ENCODE assay signal across 8 cellular contexts in genomic region chr14:75127903-75128595, GRCh38. TPM values are rescaled to one million over a fixed set of nuclear protein-coding genes. Genes with fewer than 3 reads are reported as not detected.
A peak's percentile ranks its signal among the peaks of the same experiment; 100 is the strongest.
DNase-seq lines count a peak whose midpoint lies in the region; ATAC-seq, FAIRE-seq and TF ChIP-seq lines count a peak whose summit lies in the region.

No MANE protein-coding gene starts in this region.

- intact Hi-C loops in endothelial cell of umbilical vein (cut with micrococcal nuclease) (loop anchor here (1.0 kb wide), 2 partner anchors 94 to 168 kb away; no protein-coding TSS in a partner anchor), prostate gland (cut with DNase I) (loop anchor here (5.0 kb wide), 1 partner anchor 359 kb away; no protein-coding TSS in a partner anchor)

- H3K27me3 ChIP-seq in GM06990 (replicated peaks; ENCODE audit: control insufficient read depth, insufficient read depth, low read length) (no peaks in the 10 kb centered on the region), OCI-LY3 (ENCODE audit: low read depth, low read length) (no peaks in the 10 kb centered on the region), endothelial cell of umbilical vein (ENCODE audit: control insufficient read depth in 2 of 2, insufficient read depth in 2 of 2, low read length in 2 of 2) (no peaks in the 10 kb centered on the region), prostate gland (replicated peaks; ENCODE audit: insufficient read depth) (no peaks in the 10 kb centered on the region)

- DNase-seq in GM06990 (ENCODE audit: extremely low read depth, insufficient read length), result no peak
- peak; percentile 80 for DNase-seq in endothelial cell of umbilical vein (ENCODE audit: low read depth, low spot score)
- no peak for DNase-seq in prostate gland (ENCODE audit: low spot score)
- no peak for DNase-seq in urothelium cell line (ENCODE audit: low spot score)
- DNase-seq in NCI-H1105 (lab: John Stamatoyannopoulos, UW), result no peak

- peak overlapping the region; percentile 89 for H3K4me3 ChIP-seq in GM06990 (replicated peaks; ENCODE audit: low read depth, low read length)
- peak overlapping the region; percentile 89 for H3K4me3 ChIP-seq in OCI-LY3 (ENCODE audit: low read length)
- H3K4me3 ChIP-seq in endothelial cell of umbilical vein (replicated peaks in 1 of 3; ENCODE audit: insufficient read depth in 1 of 3, low read depth in 1 of 3, low read length in 3 of 3), result peak overlapping the region in 2 of 3 experiments; percentile 2 to 5
- H3K4me3 ChIP-seq in prostate gland, result peak overlapping the region; percentile 66 to 83

- ATAC-seq in GM21360 (IDR thresholded peaks at IDR 0.05; ENCODE audit: unreplicated experiment) (no peak), HG03139 (IDR thresholded peaks at IDR 0.05; ENCODE audit: unreplicated experiment) (no peak)

- no peak overlapping the region for H2AFZ ChIP-seq in OCI-LY3 (ENCODE audit: low read depth, low read length)
- H2AFZ ChIP-seq in endothelial cell of umbilical vein (ENCODE audit: low read depth, low read length), result no peak overlapping the region

- TF ChIP-seq POLR2A in endothelial cell of umbilical vein (IDR thresholded peaks at IDR 0.05; ENCODE audit: low read depth, low read length) (peak; percentile 28), prostate gland (IDR thresholded peaks at IDR 0.05) (no peak)

- BruUV-seq in endothelial cell of umbilical vein (replicated peaks; lab: Mats Ljungman, UMichigan), result no TSS peak

- FAIRE-seq in endothelial cell of umbilical vein (lab: Jason Lieb, UNC) (no peak), urothelium cell line (lab: Jason Lieb, UNC) (no peak)

- WGBS in prostate gland, result 68% methylated on average over 10 of the region's 10 CpGs

- CTCF ChIA-PET in endothelial cell of umbilical vein (lab: Charles Lee), result interaction anchor here (1.2 to 7.1 kb wide), 5 partner anchors 10 to 180 kb away, joined by 3 to 77 read pairs (median 6); no protein-coding TSS in a partner anchor

- H3K4me1 ChIP-seq in OCI-LY3 (ENCODE audit: low read length), result peaks cover 15% of the 10 kb centered on the region
- H3K4me1 ChIP-seq in endothelial cell of umbilical vein (ENCODE audit: control insufficient read depth, extremely low read depth, insufficient read depth, low read length), result peaks cover 45% of the 10 kb centered on the region
- H3K4me1 ChIP-seq in prostate gland (replicated peaks), result peaks cover 6% of the 10 kb centered on the region

- peak overlapping the region; percentile 89 for H3K4me2 ChIP-seq in OCI-LY3 (ENCODE audit: low read length)
- H3K4me2 ChIP-seq in endothelial cell of umbilical vein (ENCODE audit: insufficient read depth, low read length), result peak overlapping the region; percentile 46

- dilution Hi-C loops in endothelial cell of umbilical vein (cut with MboI; ENCODE audit: extremely low pct_ligation_motif_present, low sequenced_read_pairs), result loop anchor here (25.0 kb wide), 1 partner anchor 159 kb away; the partner anchor contains the start of gene FOS

- POLR2A ChIA-PET in endothelial cell of umbilical vein (lab: Charles Lee), result no interaction called here

- H3K36me3 ChIP-seq in GM06990 (ENCODE audit: control insufficient read depth, insufficient read depth, low read length), result no peaks in the 10 kb centered on the region; the same call in 1 of the 2 replicates
- H3K36me3 ChIP-seq in OCI-LY3 (replicated peaks; ENCODE audit: low read depth, low read length), result peaks cover 10% of the 10 kb centered on the region
- H3K36me3 ChIP-seq in endothelial cell of umbilical vein (ENCODE audit: control insufficient read depth in 2 of 2, extremely low read depth in 1 of 2, insufficient read depth in 2 of 2, low read length in 2 of 2), result peaks cover 1 to 3% of the 10 kb centered on the region in 2 experiments
- no peaks in the 10 kb centered on the region for H3K36me3 ChIP-seq in prostate gland

- no peaks in the 10 kb centered on the region for H3K9me3 ChIP-seq in OCI-LY3 (ENCODE audit: insufficient read depth, low read length)
- no peaks in the 10 kb centered on the region for H3K9me3 ChIP-seq in endothelial cell of umbilical vein (replicated peaks; ENCODE audit: control insufficient read depth, insufficient read depth, low read length)
- no peaks in the 10 kb centered on the region for H3K9me3 ChIP-seq in prostate gland

- TF ChIP-seq CTCF in GM06990 (IDR thresholded peaks at IDR 0.05; ENCODE audit: insufficient read depth, low read length, poor library complexity, severe bottlenecking), result no peak
- TF ChIP-seq CTCF in OCI-LY3 (IDR thresholded peaks at IDR 0.05; ENCODE audit: low read depth, low read length), result no peak
- TF ChIP-seq CTCF in endothelial cell of umbilical vein (IDR thresholded peaks at IDR 0.05; ENCODE audit: extremely low read depth in 1 of 2, insufficient read depth in 1 of 2, low read depth in 1 of 2, low read length in 2 of 2), result no peak
- TF ChIP-seq CTCF in prostate gland (IDR thresholded peaks at IDR 0.05), result no peak

- H3K79me2 ChIP-seq in OCI-LY3 (ENCODE audit: low read length), result peaks cover 34% of the 10 kb centered on the region
- H3K79me2 ChIP-seq in endothelial cell of umbilical vein (ENCODE audit: control insufficient read depth, insufficient read depth, low read length), result peaks cover 17% of the 10 kb centered on the region

- H3K9ac ChIP-seq in OCI-LY3 (ENCODE audit: low read length), result peak overlapping the region; percentile 88
- H3K9ac ChIP-seq in endothelial cell of umbilical vein (replicated peaks; ENCODE audit: extremely low read depth, insufficient read depth, low read length), result peak overlapping the region; percentile 92

- H3K9me1 ChIP-seq in endothelial cell of umbilical vein (replicated peaks; ENCODE audit: control insufficient read depth, extremely low read depth, insufficient read depth, low read length), result no peaks in the 10 kb centered on the region

- H4K20me1 ChIP-seq in OCI-LY3 (ENCODE audit: insufficient read depth, low read length) (peaks cover 6% of the 10 kb centered on the region; the same call in 1 of the 2 replicates), endothelial cell of umbilical vein (replicated peaks; ENCODE audit: control insufficient read depth, extremely low read depth, insufficient read depth, low read length) (no peaks in the 10 kb centered on the region)

- no peak overlapping the region for H3K27ac ChIP-seq in OCI-LY3 (ENCODE audit: low read length)
- peak overlapping the region; percentile 95 for H3K27ac ChIP-seq in endothelial cell of umbilical vein (ENCODE audit: insufficient read depth, low read depth, low read length)
- peak overlapping the region in 1 of 2 donors; percentile 89 for H3K27ac ChIP-seq in prostate gland

TF ChIP-seq in endothelial cell of umbilical vein, 7 proteins besides CTCF, POLR2A, EP300 and RAD21:
- TF ChIP-seq JUN (IDR thresholded peaks at IDR 0.05; ENCODE audit: borderline replicate concordance, insufficient read depth, insufficient read length, low read depth), result peak; percentile 13
- TF ChIP-seq MAX (IDR thresholded peaks at IDR 0.05; ENCODE audit: insufficient read depth, insufficient read length), result no peak
TF ChIP-seq in endothelial cell of umbilical vein: peak in this region for 1.

RNA-seq across cellular contexts. Expression of gene NEK9, which starts 1.2 kb away (rescaled TPM):
- total RNA-seq in endothelial cell of umbilical vein (65.1 and 69.6 TPM in 2 replicates), prostate gland (10 to 100 TPM; 59.5 to 89.8 TPM)
- polyA plus RNA-seq in endothelial cell of umbilical vein, result 22.1 and 25.1 TPM in 2 replicates
- polyA plus RNA-seq in endothelial cell of umbilical vein (2011; cell fraction: cytosol; rRNA removed), result 22.4 and 23.2 TPM in 2 replicates
- 39.8 and 59.9 TPM in 2 replicates for polyA plus RNA-seq in endothelial cell of umbilical vein (2011; cell fraction: nucleus; rRNA removed)
- 49.6 and 51.6 TPM in 2 replicates for polyA plus RNA-seq in endothelial cell of umbilical vein (2012)
- 56.9 and 73.8 TPM in 2 replicates for polyA minus RNA-seq in endothelial cell of umbilical vein
- 34.8 TPM for polyA minus RNA-seq in endothelial cell of umbilical vein (2011; cell fraction: cytosol; rRNA and poly(A)+ RNA removed)
- polyA minus RNA-seq in endothelial cell of umbilical vein (2011; cell fraction: nucleus; rRNA and poly(A)+ RNA removed), result 47.0 and 54.4 TPM in 2 replicates

RNA-seq across cellular contexts. Expression of gene TMED10, which starts 48.4 kb away (rescaled TPM):
- total RNA-seq in endothelial cell of umbilical vein, result 313 and 338 TPM in 2 replicates
- polyA plus RNA-seq in endothelial cell of umbilical vein, result 320 and 342 TPM in 2 replicates
- polyA plus RNA-seq in endothelial cell of umbilical vein (2011; cell fraction: cytosol; rRNA removed), result 205 and 228 TPM in 2 replicates
- 95.1 and 111 TPM in 2 replicates for polyA plus RNA-seq in endothelial cell of umbilical vein (2011; cell fraction: nucleus; rRNA removed)
- 207 and 216 TPM in 2 replicates for polyA plus RNA-seq in endothelial cell of umbilical vein (2012)
- 775 and 787 TPM in 2 replicates for polyA minus RNA-seq in endothelial cell of umbilical vein
- polyA minus RNA-seq in endothelial cell of umbilical vein (2011; cell fraction: cytosol; rRNA and poly(A)+ RNA removed), result 126 TPM
- polyA minus RNA-seq in endothelial cell of umbilical vein (2011; cell fraction: nucleus; rRNA and poly(A)+ RNA removed), result 137 and 151 TPM in 2 replicates
- 100 to 1,000 TPM; 320 to 397 TPM for total RNA-seq in prostate gland

RNA-seq across cellular contexts. Expression of gene ZC2HC1C, which starts 58.6 kb away (rescaled TPM):
- total RNA-seq in endothelial cell of umbilical vein (0.91 and 3.6 TPM in 2 replicates), prostate gland (10 to 100 TPM in 1 of 2 donors, 1 to 10 TPM in 1; 1.8 to 19.4 TPM)
- 0.72 and 0.84 TPM in 2 replicates for polyA plus RNA-seq in endothelial cell of umbilical vein
- 0.78 and 0.90 TPM in 2 replicates for polyA plus RNA-seq in endothelial cell of umbilical vein (2011; cell fraction: cytosol; rRNA removed)
- polyA plus RNA-seq in endothelial cell of umbilical vein (2011; cell fraction: nucleus; rRNA removed), result 0.87 and 2.4 TPM in 2 replicates
- polyA plus RNA-seq in endothelial cell of umbilical vein (2012), result 0.68 and 1.5 TPM in 2 replicates
- polyA minus RNA-seq in endothelial cell of umbilical vein, result 1.00 and 1.9 TPM in 2 replicates
- 2.4 TPM for polyA minus RNA-seq in endothelial cell of umbilical vein (2011; cell fraction: cytosol; rRNA and poly(A)+ RNA removed)
- 2.2 and 3.8 TPM in 2 replicates for polyA minus RNA-seq in endothelial cell of umbilical vein (2011; cell fraction: nucleus; rRNA and poly(A)+ RNA removed)

Comparison
In these comparisons a context has a peak if more than half of its experiments do, and no peak if none do; other contexts are left out.
1. H3K4me3 ChIP-seq: peak in every context shown above with its lines; median percentile 89 in GM06990; 89 in OCI-LY3; 74 in prostate gland; 4 in endothelial cell of umbilical vein.